Comparison of ENCODE assay signal across 16 cellular contexts in the genomic region with DNA sequence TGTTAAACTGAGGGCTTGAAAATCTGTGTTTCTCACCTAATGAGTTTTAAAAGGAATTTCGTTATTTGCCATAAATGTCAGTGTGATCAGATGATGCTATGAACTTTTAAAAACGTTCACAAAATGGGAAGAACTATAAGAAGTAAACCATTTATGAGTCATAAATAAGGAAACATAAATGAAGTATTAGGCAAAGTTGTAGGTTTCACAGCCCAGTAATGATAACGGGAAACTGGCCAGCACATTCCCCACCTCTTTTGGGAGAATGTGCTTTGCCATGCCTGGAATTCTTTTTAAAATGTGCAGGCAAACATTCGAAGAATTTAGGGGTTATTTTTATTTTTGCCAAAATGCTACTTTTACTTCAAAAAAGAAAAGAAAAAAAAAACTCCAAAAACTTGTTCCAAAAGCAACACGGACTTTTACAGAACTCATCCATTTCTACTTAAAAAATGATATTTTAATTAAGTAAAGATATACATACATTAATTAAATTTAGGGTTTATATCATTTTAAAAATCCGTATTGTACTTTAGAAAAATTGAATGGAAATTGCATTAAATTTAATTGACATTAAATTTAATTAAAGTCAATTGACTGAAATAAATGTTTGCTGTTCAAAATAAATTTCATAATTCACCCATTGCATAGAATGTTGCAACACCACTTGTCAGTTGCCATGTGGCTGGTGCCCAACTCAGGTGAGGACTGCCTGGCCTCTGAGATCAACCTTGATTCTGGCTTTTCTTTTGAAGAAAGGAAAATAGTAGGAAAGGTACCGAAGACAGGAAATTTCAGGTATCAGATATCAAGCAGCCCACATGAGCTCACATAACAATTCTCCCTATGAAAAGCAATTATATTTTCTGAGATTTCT.
DNase-seq lines count a peak whose midpoint lies in the region; ATAC-seq, FAIRE-seq and TF ChIP-seq lines count a peak whose summit lies in the region.
"Had no signal": no experiment of that assay in that cellular context is flagged by ENCODE, and none has a peak within 500 bp of the region (broad histone marks: within the 10 kb centered on the region; RNA-seq: fewer than 3 reads in every experiment).

No MANE protein-coding gene starts in this region.

- no peaks in the 10 kb centered on the region for H3K9me3 Mint-ChIP-seq in Caco-2 (ENCODE audit: unreplicated experiment)

- BruUV-seq in Caco-2 (replicated peaks; lab: Mats Ljungman, UMichigan): no TSS peak

- H3K36me3 Mint-ChIP-seq in Caco-2 (ENCODE audit: insufficient read depth, unreplicated experiment): no peaks in the 10 kb centered on the region

- H3K4me1 Mint-ChIP-seq in Caco-2 (ENCODE audit: low read depth, unreplicated experiment): no peaks in the 10 kb centered on the region

- H4K5ac ChIP-seq in mesendoderm (ENCODE audit: low read length): no peak overlapping the region

- H3K9me3 ChIP-seq in Caco-2: no peaks in the 10 kb centered on the region
- H3K9me3 ChIP-seq: pancreas, stomach had no signal

- H3K27ac ChIP-seq in mesendoderm (ENCODE audit: low read depth, low read length): no peak overlapping the region
- H3K27ac ChIP-seq: pancreas, stomach had no signal

- H3K18ac ChIP-seq in mesendoderm (ENCODE audit: low read length): no peak overlapping the region

- CTCF ChIA-PET in Caco-2 (lab: Charles Lee): no interaction called here

- H2AK5ac ChIP-seq in mesendoderm (ENCODE audit: low read length): no peak overlapping the region

- H3K9ac ChIP-seq in mesendoderm (ENCODE audit: low read length): no peak overlapping the region

- H3K56ac ChIP-seq in mesendoderm (ENCODE audit: low read length): no peak overlapping the region

- POLR2A ChIA-PET in Caco-2 (lab: Charles Lee): no interaction called here

- no peak overlapping the region for H3K4ac ChIP-seq in mesendoderm (ENCODE audit: low read depth, low read length)

- H3K4me3 ChIP-seq in mesendoderm (ENCODE audit: low read length) (no peak overlapping the region), Caco-2 (ENCODE audit: low read depth, low read length) (no peak overlapping the region)
- H3K4me3 ChIP-seq: pancreas, stomach had no signal

- no peak overlapping the region for H3K4me2 ChIP-seq in mesendoderm (ENCODE audit: low read length)

- H3K27ac Mint-ChIP-seq in Caco-2 (ENCODE audit: unreplicated experiment): no peak overlapping the region
- H3K27ac Mint-ChIP-seq: activated CD4-positive, alpha-beta T cell treated with anti-CD3 and anti-CD28 coated beads for 36 hours had no signal

- no peak for TF ChIP-seq CTCF in Caco-2 (IDR thresholded peaks at IDR 0.05; ENCODE audit: insufficient read depth in 1 of 2, low read depth in 1 of 2, low read length in 1 of 2, severe bottlenecking in 1 of 2, unreplicated experiment in 1 of 2)

- no peaks in the 10 kb centered on the region for H3K27me3 ChIP-seq in mesendoderm (ENCODE audit: insufficient read depth, low read length, poor library complexity)
- H3K27me3 ChIP-seq in Caco-2 (replicated peaks; ENCODE audit: control insufficient read depth, insufficient read depth, low read length): no peaks in the 10 kb centered on the region
- H3K27me3 ChIP-seq: pancreas, stomach had no signal

- no peaks in the 10 kb centered on the region for H3K4me1 ChIP-seq in mesendoderm (ENCODE audit: control insufficient read depth, low read depth, low read length)
- no peaks in the 10 kb centered on the region for H3K4me1 ChIP-seq in Caco-2
- H3K4me1 ChIP-seq: pancreas, stomach had no signal

- H2BK15ac ChIP-seq in mesendoderm (replicated peaks; ENCODE audit: low read depth): no peak overlapping the region

- DNase-seq in AG08395 (ENCODE audit: low spot score): peak; percentile 31
- peak; percentile 26 for DNase-seq in LHCN-M2 (ENCODE audit: low read depth)
- DNase-seq in mesendoderm: peak; percentile 21
- no peak for DNase-seq in SHP77 treated with DMSO at 0.1 percent for 48 hours (lab: John Stamatoyannopoulos, UW)
- no peak for DNase-seq in Caco-2
- DNase-seq: activated CD4-positive, alpha-beta T cell treated with anti-CD3 and anti-CD28 coated beads for 36 hours; activated effector memory CD4-positive, alpha-beta T cell treated with Interleukin-2 at 50 U/mL for 16 hours; amniotic stem cell; left ventricle myocardium superior; NCI-H1436 treated with DMSO at 0.1 percent for 48 hours; pancreas; stimulated activated CD4-positive, alpha-beta T cell treated with anti-CD3 and anti-CD28 coated beads, Interleukin-2, amount 100 ng/mL, for 48 hours; stomach had no signal

- H2BK5ac ChIP-seq in mesendoderm (ENCODE audit: low read length): no peak overlapping the region

- ATAC-seq in HG02763 (IDR thresholded peaks at IDR 0.05; ENCODE audit: unreplicated experiment) (no peak), HG03378 (IDR thresholded peaks at IDR 0.05; ENCODE audit: unreplicated experiment) (no peak)
- ATAC-seq: activated CD4-positive, alpha-beta T cell treated with anti-CD3 and anti-CD28 coated beads for 36 hours; left ventricle myocardium superior; pancreas had no signal

- intact Hi-C loops in Caco-2 (cut with micrococcal nuclease; ENCODE audit: unreplicated experiment): no loop called here

- H3K23ac ChIP-seq in mesendoderm (ENCODE audit: low read length): no peak overlapping the region

- no peaks in the 10 kb centered on the region for H3K79me2 ChIP-seq in mesendoderm (ENCODE audit: control insufficient read depth, insufficient read depth, low read length)

- WGBS in mesendoderm (ENCODE audit: extremely low coverage, insufficient coverage, low lambda C conversion rate): no CpG with 5 or more reads among the region's 7 CpGs

- H3K27me3 Mint-ChIP-seq in Caco-2 (ENCODE audit: insufficient read depth, unreplicated experiment): peaks cover 3% of the 10 kb centered on the region

- no peaks in the 10 kb centered on the region for H3K79me1 ChIP-seq in mesendoderm (ENCODE audit: low read length)

- H3K36me3 ChIP-seq in mesendoderm (ENCODE audit: control insufficient read depth, insufficient read depth, low read length) (no peaks in the 10 kb centered on the region), Caco-2 (ENCODE audit: control insufficient read depth, insufficient read depth, low read length) (no peaks in the 10 kb centered on the region)
- H3K36me3 ChIP-seq: pancreas, stomach had no signal

- H3K4me3 Mint-ChIP-seq in Caco-2 (ENCODE audit: unreplicated experiment): no peak overlapping the region
- H3K4me3 Mint-ChIP-seq: activated CD4-positive, alpha-beta T cell treated with anti-CD3 and anti-CD28 coated beads for 36 hours had no signal

- no peak overlapping the region for H2BK120ac ChIP-seq in mesendoderm (ENCODE audit: low read depth, low read length)

- H4K8ac ChIP-seq in mesendoderm (ENCODE audit: low read depth, low read length): no peak overlapping the region

- FAIRE-seq in endometrium (lab: Jason Lieb, UNC): peak; percentile 81
- FAIRE-seq: pancreas had no signal

Comparison
In these comparisons a context has a peak if more than half of its experiments do, and no peak if none do; other contexts are left out.
1. DNase-seq: peak in AG08395 (single experiment), LHCN-M2 (single experiment) and mesendoderm (single experiment); none in SHP77 treated with DMSO at 0.1 percent for 48 hours (single experiment) and Caco-2 (0 of 2).